In the genomic region with DNA sequence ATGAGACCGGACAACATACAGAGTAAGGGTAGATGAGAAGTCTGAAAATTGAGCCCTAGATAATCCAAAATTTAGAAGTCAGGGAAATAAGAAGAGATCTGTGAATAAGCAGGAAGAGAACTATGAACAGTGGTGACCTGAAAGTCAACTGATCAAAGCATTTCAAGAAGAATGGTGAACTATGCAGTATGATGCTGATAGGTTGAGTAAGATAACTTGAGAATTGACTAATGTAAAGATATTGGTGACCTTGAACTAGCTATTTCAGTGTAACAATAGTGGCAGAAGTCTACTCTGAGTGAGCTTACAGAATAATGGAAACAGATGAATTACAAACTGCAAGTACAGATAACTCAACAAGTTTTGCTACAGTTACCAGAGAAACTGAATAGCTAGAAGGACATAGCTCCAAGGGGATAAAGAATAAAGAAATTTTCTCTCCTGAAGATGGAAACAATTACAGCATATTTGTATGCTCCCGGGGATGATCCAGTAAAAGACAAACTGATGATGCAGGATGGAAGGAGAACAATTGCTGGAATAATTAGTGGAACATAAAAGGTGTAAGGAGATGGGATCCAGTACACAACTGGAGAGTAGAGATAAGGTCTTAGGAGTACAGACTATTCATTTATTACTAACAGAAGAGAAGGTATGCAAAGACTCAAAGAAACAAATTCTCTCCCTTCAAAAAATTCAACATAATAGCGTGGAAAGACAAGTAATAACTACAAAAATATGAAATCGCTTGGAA, we compare ENCODE assay signal across 17 cellular contexts. TPM values are rescaled to one million over a fixed set of nuclear protein-coding genes. Genes with fewer than 3 reads are reported as not detected.
DNase-seq lines count a peak whose midpoint lies in the region; ATAC-seq, FAIRE-seq and TF ChIP-seq lines count a peak whose summit lies in the region.
"Had no signal": no experiment of that assay in that cellular context is flagged by ENCODE, and none has a peak within 500 bp of the region (broad histone marks: within the 10 kb centered on the region; RNA-seq: fewer than 3 reads in every experiment).

No MANE protein-coding gene starts in this region.

- no peak overlapping the region for H3K27ac Mint-ChIP-seq in activated naive CD8-positive, alpha-beta T cell
- H3K27ac Mint-ChIP-seq in activated naive CD8-positive, alpha-beta T cell treated with anti-CD3 and anti-CD28 coated beads for 36 hours = no peak overlapping the region
- H3K27ac Mint-ChIP-seq in T-helper 17 cell = peak overlapping the region; percentile 68
- H3K27ac Mint-ChIP-seq in naive thymus-derived CD4-positive, alpha-beta T cell = peak overlapping the region in 6 of 9 donors; percentile 2 to 90 (median 34)
- H3K27ac Mint-ChIP-seq: CD8-positive, alpha-beta T cell had no signal

- peak overlapping the region; percentile 35 for H3K4me3 Mint-ChIP-seq in activated naive CD8-positive, alpha-beta T cell
- H3K4me3 Mint-ChIP-seq in activated naive CD8-positive, alpha-beta T cell treated with anti-CD3 and anti-CD28 coated beads for 36 hours = no peak overlapping the region
- peak overlapping the region; percentile 57 for H3K4me3 Mint-ChIP-seq in T-helper 17 cell
- H3K4me3 Mint-ChIP-seq in naive thymus-derived CD4-positive, alpha-beta T cell = peak overlapping the region in 4 of 10 donors; percentile 5 to 41 (median 28)
- H3K4me3 Mint-ChIP-seq: CD8-positive, alpha-beta T cell had no signal

- no peak for DNase-seq in activated naive CD8-positive, alpha-beta T cell treated with anti-CD3 and anti-CD28 coated beads for 36 hours
- DNase-seq in H54 (ENCODE audit: insufficient read length, low spot score) (no peak), T-helper 17 cell (no peak), WERI-Rb-1 (no peak), NCI-H2227 (lab: John Stamatoyannopoulos, UW; ENCODE audit: unreplicated experiment) (no peak)
- no peak for DNase-seq in naive thymus-derived CD4-positive, alpha-beta T cell
- DNase-seq: BE2C; CD8-positive, alpha-beta T cell; HCEC 1CT; KBM-7; NCI-H1105 treated with DMSO at 0.1 percent for 48 hours; NCI-H187; NCI-H774; SK-N-SH had no signal

- ATAC-seq in T-helper 17 cell = no peak
- no peak for ATAC-seq in naive thymus-derived CD4-positive, alpha-beta T cell
- ATAC-seq: CD8-positive, alpha-beta T cell; Right ventricle myocardium inferior had no signal

- no peaks in the 10 kb centered on the region for H3K27me3 ChIP-seq in naive thymus-derived CD4-positive, alpha-beta T cell (ENCODE audit: control insufficient read depth in 2 of 2, insufficient read depth in 2 of 2, low read length in 2 of 2)
- no peaks in the 10 kb centered on the region for H3K27me3 ChIP-seq in WERI-Rb-1 (ENCODE audit: insufficient read depth, low read depth, severe bottlenecking)
- H3K27me3 ChIP-seq: BE2C had no signal

- H3K4me1 Mint-ChIP-seq in activated naive CD8-positive, alpha-beta T cell (ENCODE audit: low read depth) = peaks cover 64% of the 10 kb centered on the region
- H3K4me1 Mint-ChIP-seq in activated naive CD8-positive, alpha-beta T cell treated with anti-CD3 and anti-CD28 coated beads for 36 hours = peaks cover 53% of the 10 kb centered on the region
- H3K4me1 Mint-ChIP-seq in T-helper 17 cell = peaks cover 43% of the 10 kb centered on the region
- peaks cover 42 to 74% (median 68%) of the 10 kb centered on the region in 7 donors for H3K4me1 Mint-ChIP-seq in naive thymus-derived CD4-positive, alpha-beta T cell

- no peaks in the 10 kb centered on the region for H3K4me1 ChIP-seq in naive thymus-derived CD4-positive, alpha-beta T cell (ENCODE audit: control insufficient read depth in 2 of 2, insufficient read depth in 2 of 2, low read length in 2 of 2)
- H3K4me1 ChIP-seq: BE2C had no signal

- no peaks in the 10 kb centered on the region for H3K27me3 Mint-ChIP-seq in activated naive CD8-positive, alpha-beta T cell
- H3K27me3 Mint-ChIP-seq in activated naive CD8-positive, alpha-beta T cell treated with anti-CD3 and anti-CD28 coated beads for 36 hours = no peaks in the 10 kb centered on the region
- no peaks in the 10 kb centered on the region for H3K27me3 Mint-ChIP-seq in T-helper 17 cell
- no peaks in the 10 kb centered on the region for H3K27me3 Mint-ChIP-seq in naive thymus-derived CD4-positive, alpha-beta T cell

- H3K4me3 ChIP-seq in naive thymus-derived CD4-positive, alpha-beta T cell (ENCODE audit: low read length) = no peak overlapping the region
- H3K4me3 ChIP-seq in WERI-Rb-1 (ENCODE audit: low read depth, low read length) = no peak overlapping the region

- FAIRE-seq in H54 (lab: Jason Lieb, UNC) = peak; percentile 20

- no peak for TF ChIP-seq POLR2A in H54 (IDR thresholded peaks at IDR 0.05; ENCODE audit: low read depth, low read length)

- H3K9me3 ChIP-seq in T-helper 17 cell (ENCODE audit: control insufficient read depth, low read length, poor library complexity, severe bottlenecking) (no peaks in the 10 kb centered on the region), WERI-Rb-1 (ENCODE audit: severe bottlenecking) (no peaks in the 10 kb centered on the region)
- H3K9me3 ChIP-seq in naive thymus-derived CD4-positive, alpha-beta T cell (ENCODE audit: control insufficient read depth in 2 of 3, low read length in 3 of 3) = no peaks in the 10 kb centered on the region
- H3K9me3 ChIP-seq: BE2C, SK-N-SH had no signal

- no peak for TF ChIP-seq CTCF in WERI-Rb-1 (IDR thresholded peaks at IDR 0.05; ENCODE audit: low read depth, low read length)

- intact Hi-C loops in naive thymus-derived CD4-positive, alpha-beta T cell (cut with micrococcal nuclease) = no loop called here

- no peaks in the 10 kb centered on the region for H3K36me3 ChIP-seq in naive thymus-derived CD4-positive, alpha-beta T cell (ENCODE audit: control insufficient read depth in 2 of 3, insufficient read depth in 3 of 3, low read length in 3 of 3)
- peaks cover 5% of the 10 kb centered on the region for H3K36me3 ChIP-seq in WERI-Rb-1
- H3K36me3 ChIP-seq: BE2C had no signal

- no peak overlapping the region for H3K27ac ChIP-seq in naive thymus-derived CD4-positive, alpha-beta T cell (ENCODE audit: low read depth, low read length)
- H3K27ac ChIP-seq in WERI-Rb-1 = no peak overlapping the region
- H3K27ac ChIP-seq: HL-60 had no signal

- CTCF ChIA-PET in naive thymus-derived CD4-positive, alpha-beta T cell (lab: Charles Lee) = no interaction called here

- no peaks in the 10 kb centered on the region for H3K9me3 Mint-ChIP-seq in activated naive CD8-positive, alpha-beta T cell (ENCODE audit: low read depth)
- no peaks in the 10 kb centered on the region for H3K9me3 Mint-ChIP-seq in activated naive CD8-positive, alpha-beta T cell treated with anti-CD3 and anti-CD28 coated beads for 36 hours
- H3K9me3 Mint-ChIP-seq in naive thymus-derived CD4-positive, alpha-beta T cell = no peaks in the 10 kb centered on the region
- H3K9me3 Mint-ChIP-seq: CD8-positive, alpha-beta T cell had no signal

- POLR2A ChIA-PET in naive thymus-derived CD4-positive, alpha-beta T cell (lab: Charles Lee) = no interaction called here

- H3K36me3 Mint-ChIP-seq in activated naive CD8-positive, alpha-beta T cell = peaks cover 2% of the 10 kb centered on the region
- peaks cover 25% of the 10 kb centered on the region for H3K36me3 Mint-ChIP-seq in activated naive CD8-positive, alpha-beta T cell treated with anti-CD3 and anti-CD28 coated beads for 36 hours
- H3K36me3 Mint-ChIP-seq in T-helper 17 cell (ENCODE audit: low read depth) = peaks cover 5% of the 10 kb centered on the region
- peaks cover 0 to 16% (median 11%) of the 10 kb centered on the region in 5 donors for H3K36me3 Mint-ChIP-seq in naive thymus-derived CD4-positive, alpha-beta T cell

RNA-seq across cellular contexts. Expression of gene NRDC, which starts 10.9 kb away (rescaled TPM):
- 100 to 1,000 TPM; 116 to 118 TPM for total RNA-seq in activated naive CD8-positive, alpha-beta T cell treated with anti-CD3 and anti-CD28 coated beads for 36 hours
- 100 to 1,000 TPM in 1 of 2 donors, 10 to 100 TPM in 1; 97.9 to 116 TPM for total RNA-seq in T-helper 17 cell
- total RNA-seq in naive thymus-derived CD4-positive, alpha-beta T cell = 100 to 1,000 TPM in 4 of 5 experiments, 10 to 100 TPM in 1; 93.1 to 194 (median 122) TPM
- polyA plus RNA-seq in naive thymus-derived CD4-positive, alpha-beta T cell = 10 to 100 TPM; 58.5 to 71.5 TPM

Comparison
In these comparisons a context has a peak if more than half of its experiments do, and no peak if none do; other contexts are left out.
1. H3K27ac Mint-ChIP-seq: peak in T-helper 17 cell (single experiment) and naive thymus-derived CD4-positive, alpha-beta T cell (6 of 9); none in activated naive CD8-positive, alpha-beta T cell (single experiment) and activated naive CD8-positive, alpha-beta T cell treated with anti-CD3 and anti-CD28 coated beads for 36 hours (single experiment).